ENCODE assay signal across 15 cellular contexts in genomic region chr10:33476757-33477273, GRCh38.
"Had no signal": no experiment of that assay in that cellular context is flagged by ENCODE, and none has a peak within 500 bp of the region (broad histone marks: within the 10 kb centered on the region; RNA-seq: fewer than 3 reads in every experiment).

No MANE protein-coding gene starts in this region.

- DNase-seq: activated CD4-positive, alpha-beta T cell treated with anti-CD3 and anti-CD28 coated beads for 4 hours; activated CD8-positive, alpha-beta memory T cell treated with anti-CD3 and anti-CD28 coated beads, Interleukin-2, amount 50 U/mL, for 48 hours; activated CD8-positive, alpha-beta T cell treated with anti-CD3 and anti-CD28 coated beads for 36 hours; activated naive CD4-positive, alpha-beta T cell; aorta; foreskin melanocyte; mammary epithelial cell; natural killer cell; occipital lobe; stimulated activated CD4-positive, alpha-beta T cell treated with anti-CD3 and anti-CD28 coated beads, Interleukin-12 subunit alpha, Interleukin-12 subunit beta, amount 100 ng/mL, for 4 hours; stimulated activated naive CD8-positive, alpha-beta T cell treated with anti-CD3 and anti-CD28 coated beads, Interleukin-15, Interleukin-2, amounts not matched to agents 100 U/mL and 50 U/mL, for 24 hours; T-cell; upper lobe of right lung; WERI-Rb-1 had no signal

- H3K9me3 ChIP-seq: prostate gland, upper lobe of right lung had no signal

- H3K4me3 ChIP-seq: prostate gland, upper lobe of right lung had no signal

- ATAC-seq: activated CD8-positive, alpha-beta T cell treated with anti-CD3 and anti-CD28 coated beads for 36 hours; natural killer cell; stimulated activated naive CD8-positive, alpha-beta T cell treated with anti-CD3 and anti-CD28 coated beads, Interleukin-15, Interleukin-2, amounts not matched to agents 100 U/mL and 50 U/mL, for 24 hours; T-cell; upper lobe of right lung had no signal

- H3K27me3 ChIP-seq: upper lobe of right lung had no signal

- H3K36me3 ChIP-seq: prostate gland, upper lobe of right lung, WERI-Rb-1 had no signal

- H3K27ac ChIP-seq: prostate gland, upper lobe of right lung, WERI-Rb-1 had no signal

- H3K4me1 ChIP-seq: prostate gland, upper lobe of right lung had no signal
